Comparison of ENCODE assay signal across 12 cellular contexts in the genomic region with DNA sequence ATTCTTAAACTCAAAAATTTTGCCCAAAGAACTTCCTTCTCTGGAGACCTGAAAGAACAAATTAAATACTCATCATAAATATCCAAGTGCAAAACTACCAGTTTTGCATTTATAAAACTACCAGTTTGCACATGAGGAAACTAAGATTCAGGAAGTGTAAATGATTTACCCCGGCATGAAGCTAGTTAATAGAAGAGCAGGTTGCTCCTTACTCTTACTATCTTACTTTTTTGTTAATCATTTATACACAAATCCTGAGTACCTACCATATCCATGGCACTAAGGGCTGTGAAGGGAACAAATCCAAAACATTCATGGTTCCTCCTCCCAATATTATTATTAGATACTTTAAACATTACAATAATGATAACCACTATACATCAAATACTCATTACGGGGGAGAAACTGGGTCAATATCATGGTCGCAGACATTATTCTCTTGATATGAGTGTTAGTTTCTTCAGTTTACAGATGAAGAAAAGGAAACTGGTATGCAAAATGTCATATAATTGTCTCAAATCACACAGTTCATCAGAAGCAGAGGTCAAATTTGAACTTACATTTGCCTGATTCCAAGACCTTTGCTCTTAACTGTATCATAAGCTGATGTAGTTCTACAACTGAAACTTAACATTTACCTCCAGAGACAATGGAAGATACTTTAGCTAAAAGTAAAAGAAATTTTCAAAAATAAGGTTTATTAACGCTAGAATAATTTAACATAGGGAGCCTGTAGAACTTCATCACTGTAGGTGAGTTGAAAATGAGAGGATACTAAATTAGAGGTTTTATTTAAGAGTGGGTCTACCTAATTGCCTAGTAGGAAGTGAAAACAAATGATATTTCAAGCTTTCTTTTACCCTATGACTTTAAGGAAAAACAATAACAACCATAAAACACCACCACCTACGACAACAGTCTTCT.
DNase-seq lines count a peak whose midpoint lies in the region; ATAC-seq and TF ChIP-seq lines count a peak whose summit lies in the region.
"Had no signal": no experiment of that assay in that cellular context is flagged by ENCODE, and none has a peak within 500 bp of the region (broad histone marks: within the 10 kb centered on the region; RNA-seq: fewer than 3 reads in every experiment).

No MANE protein-coding gene starts in this region.

- TF ChIP-seq POLR2A in suprapubic skin (IDR thresholded peaks at IDR 0.05) = no peak

- ATAC-seq in HG03439 (IDR thresholded peaks at IDR 0.05; ENCODE audit: unreplicated experiment) (peak; percentile 11), GM18867 (IDR thresholded peaks at IDR 0.05; ENCODE audit: unreplicated experiment) (no peak), HG02970 (IDR thresholded peaks at IDR 0.05; ENCODE audit: low FRiP score, unreplicated experiment) (no peak)

- intact Hi-C loops in ascending aorta (cut with DNase I) = no loop called here

- TF ChIP-seq CTCF in endodermal cell (conservative IDR thresholded peaks at IDR 0.05) (no peak), suprapubic skin (IDR thresholded peaks at IDR 0.05) (no peak), ascending aorta (IDR thresholded peaks at IDR 0.05) (no peak)

- H3K27ac ChIP-seq in endodermal cell (ENCODE audit: low read depth, low read length) (peak overlapping the region; percentile 48), suprapubic skin (peak overlapping the region; percentile 38), ascending aorta (no peak overlapping the region)
- H3K27ac ChIP-seq: neural progenitor cell had no signal

- no peak overlapping the region for H3K9ac ChIP-seq in endodermal cell (ENCODE audit: extremely low read depth, low read length, poor library complexity, severe bottlenecking)
- H3K9ac ChIP-seq: neural progenitor cell had no signal

- no peak overlapping the region for H3K4me3 ChIP-seq in endodermal cell (ENCODE audit: low read length)
- no peak overlapping the region for H3K4me3 ChIP-seq in suprapubic skin
- no peak overlapping the region for H3K4me3 ChIP-seq in ascending aorta
- H3K4me3 ChIP-seq: neural progenitor cell had no signal

- no peaks in the 10 kb centered on the region for H3K9me3 Mint-ChIP-seq in activated naive CD8-positive, alpha-beta T cell (ENCODE audit: low read depth)
- no peaks in the 10 kb centered on the region for H3K9me3 Mint-ChIP-seq in activated naive CD8-positive, alpha-beta T cell treated with anti-CD3 and anti-CD28 coated beads for 36 hours
- H3K9me3 Mint-ChIP-seq in endodermal cell = no peaks in the 10 kb centered on the region
- H3K9me3 Mint-ChIP-seq: neural progenitor cell had no signal

- H3K36me3 Mint-ChIP-seq in activated naive CD8-positive, alpha-beta T cell = no peaks in the 10 kb centered on the region
- H3K36me3 Mint-ChIP-seq in activated naive CD8-positive, alpha-beta T cell treated with anti-CD3 and anti-CD28 coated beads for 36 hours = no peaks in the 10 kb centered on the region
- no peaks in the 10 kb centered on the region for H3K36me3 Mint-ChIP-seq in endodermal cell (ENCODE audit: low read depth)
- H3K36me3 Mint-ChIP-seq: neural progenitor cell had no signal

- peaks cover 43% of the 10 kb centered on the region for H3K4me1 Mint-ChIP-seq in activated naive CD8-positive, alpha-beta T cell (ENCODE audit: low read depth)
- H3K4me1 Mint-ChIP-seq in activated naive CD8-positive, alpha-beta T cell treated with anti-CD3 and anti-CD28 coated beads for 36 hours = peaks cover 34% of the 10 kb centered on the region
- H3K4me1 Mint-ChIP-seq in endodermal cell = no peaks in the 10 kb centered on the region

- 74 to 95% methylated on average over 3 of the region's 5 CpGs for WGBS in endodermal cell (ENCODE audit: insufficient coverage in 1 of 2, insufficient read length in 1 of 2), 2 experiments
- WGBS in suprapubic skin = 80% methylated on average over 5 of the region's 5 CpGs

- no peaks in the 10 kb centered on the region for H3K27me3 ChIP-seq in endodermal cell (ENCODE audit: control insufficient read depth, insufficient read depth, low read length, poor library complexity, severe bottlenecking)
- no peaks in the 10 kb centered on the region for H3K27me3 ChIP-seq in suprapubic skin
- no peaks in the 10 kb centered on the region for H3K27me3 ChIP-seq in ascending aorta
- H3K27me3 ChIP-seq: neural progenitor cell had no signal

- H3K4me1 ChIP-seq in endodermal cell (ENCODE audit: control insufficient read depth, insufficient read depth, low read length) = no peaks in the 10 kb centered on the region
- no peaks in the 10 kb centered on the region for H3K4me1 ChIP-seq in suprapubic skin
- H3K4me1 ChIP-seq in ascending aorta = no peaks in the 10 kb centered on the region
- H3K4me1 ChIP-seq: neural progenitor cell had no signal

- H3K9me3 ChIP-seq in endodermal cell (ENCODE audit: control insufficient read depth, low read length) = no peaks in the 10 kb centered on the region
- no peaks in the 10 kb centered on the region for H3K9me3 ChIP-seq in suprapubic skin
- no peaks in the 10 kb centered on the region for H3K9me3 ChIP-seq in ascending aorta

- H3K27ac Mint-ChIP-seq in activated naive CD8-positive, alpha-beta T cell = peak overlapping the region; percentile 11
- no peak overlapping the region for H3K27ac Mint-ChIP-seq in activated naive CD8-positive, alpha-beta T cell treated with anti-CD3 and anti-CD28 coated beads for 36 hours
- no peak overlapping the region for H3K27ac Mint-ChIP-seq in endodermal cell
- H3K27ac Mint-ChIP-seq: activated CD8-positive, alpha-beta memory T cell treated with anti-CD3 and anti-CD28 coated beads, Interleukin-2, amount 10 ng/mL, durations not matched to agents 7 days and 5 days; neural progenitor cell had no signal

- H3K4me3 Mint-ChIP-seq in activated naive CD8-positive, alpha-beta T cell = no peak overlapping the region
- H3K4me3 Mint-ChIP-seq in activated naive CD8-positive, alpha-beta T cell treated with anti-CD3 and anti-CD28 coated beads for 36 hours = no peak overlapping the region
- H3K4me3 Mint-ChIP-seq in endodermal cell = no peak overlapping the region
- H3K4me3 Mint-ChIP-seq: activated CD8-positive, alpha-beta memory T cell treated with anti-CD3 and anti-CD28 coated beads, Interleukin-2, amount 10 ng/mL, durations not matched to agents 7 days and 5 days; neural progenitor cell had no signal

- no peak for TF ChIP-seq EP300 in suprapubic skin (IDR thresholded peaks at IDR 0.05)

- H3K36me3 ChIP-seq in endodermal cell (ENCODE audit: control insufficient read depth, insufficient read depth, low read length) = no peaks in the 10 kb centered on the region
- no peaks in the 10 kb centered on the region for H3K36me3 ChIP-seq in suprapubic skin
- no peaks in the 10 kb centered on the region for H3K36me3 ChIP-seq in ascending aorta
- H3K36me3 ChIP-seq: neural progenitor cell had no signal

- no peaks in the 10 kb centered on the region for H3K27me3 Mint-ChIP-seq in activated naive CD8-positive, alpha-beta T cell
- H3K27me3 Mint-ChIP-seq in activated naive CD8-positive, alpha-beta T cell treated with anti-CD3 and anti-CD28 coated beads for 36 hours = peaks cover 10% of the 10 kb centered on the region
- no peaks in the 10 kb centered on the region for H3K27me3 Mint-ChIP-seq in endodermal cell (ENCODE audit: insufficient read depth)

- no peak for DNase-seq in activated naive CD8-positive, alpha-beta T cell treated with anti-CD3 and anti-CD28 coated beads for 36 hours
- DNase-seq in endodermal cell (no peak), suprapubic skin (ENCODE audit: low spot score in 2 of 2) (no peak), ascending aorta (ENCODE audit: low spot score in 2 of 2) (no peak)
- DNase-seq: activated CD8-positive, alpha-beta memory T cell treated with anti-CD3 and anti-CD28 coated beads, Interleukin-2, amount 10 ng/mL, durations not matched to agents 7 days and 5 days; NCI-H1092 treated with DMSO at 0.1 percent for 48 hours; NCI-H446 treated with DMSO at 0.1 percent for 48 hours had no signal

Comparison
In these comparisons a context has a peak if more than half of its experiments do, and no peak if none do; other contexts are left out.
1. H3K27ac ChIP-seq: peak in endodermal cell (single experiment) and suprapubic skin (single experiment); none in ascending aorta (0 of 2).